ENCODE assay signal across 8 cellular contexts in the genomic region with DNA sequence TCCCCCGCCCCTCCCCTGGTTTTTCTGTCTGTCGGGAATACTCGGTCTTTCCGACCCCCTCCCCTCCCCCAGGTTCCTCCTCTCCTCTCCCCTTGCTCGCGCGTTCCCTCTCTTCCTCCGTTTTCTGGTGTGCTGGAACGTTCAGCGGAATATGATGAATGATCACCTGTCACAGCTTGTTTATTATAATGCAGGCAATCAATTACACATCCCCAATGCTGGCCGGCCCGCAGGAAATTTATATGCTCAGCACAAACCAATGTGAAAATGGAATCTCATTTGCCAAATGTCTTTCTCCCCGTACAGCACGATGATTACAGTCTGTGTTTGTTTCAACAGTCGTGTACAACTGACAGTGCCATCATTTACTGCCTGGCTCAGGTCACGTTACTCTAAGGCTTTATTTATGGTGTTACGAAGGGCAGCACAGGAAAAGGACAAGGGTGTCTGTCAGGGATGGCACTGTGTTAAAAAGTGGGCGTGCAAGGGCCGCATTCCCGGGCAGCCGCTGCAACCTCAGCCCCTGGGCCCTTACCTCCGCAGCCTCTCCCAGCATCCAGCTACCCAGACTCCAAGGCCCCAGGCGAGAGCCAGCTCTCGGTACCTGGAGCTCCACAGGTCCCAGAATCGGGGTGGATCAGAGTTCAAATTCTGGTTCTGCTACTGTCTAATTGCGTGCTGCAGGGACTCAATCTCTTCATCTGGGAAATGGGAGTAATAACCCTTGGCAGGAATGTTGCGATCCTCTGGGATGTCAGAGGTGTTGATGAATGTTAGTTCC. TPM values are rescaled to one million over a fixed set of nuclear protein-coding genes. Genes with fewer than 3 reads are reported as not detected.
A peak's percentile ranks its signal among the peaks of the same experiment; 100 is the strongest.
DNase-seq lines count a peak whose midpoint lies in the region; TF ChIP-seq lines count a peak whose summit lies in the region.

No MANE protein-coding gene starts in this region.

- peaks cover 0 to 9% of the 10 kb centered on the region in 2 donors for H3K4me1 ChIP-seq in breast epithelium
- peaks cover 6 to 40% (median 31%) of the 10 kb centered on the region in 4 donors for H3K4me1 ChIP-seq in tibial artery

- no peaks in the 10 kb centered on the region for H3K27me3 ChIP-seq in breast epithelium
- H3K27me3 ChIP-seq in tibial artery, result no peaks in the 10 kb centered on the region

- intact Hi-C loops in breast epithelium (cut with DNase I; ENCODE audit: low total_unique reads), result no loop called here
- intact Hi-C loops in lower leg skin (cut with DNase I; ENCODE audit: low total_unique reads), result no loop called here
- intact Hi-C loops in tibial artery (cut with DNase I; ENCODE audit: low total_unique reads), result loop anchor here (5.0 kb wide), 1 partner anchor 102 kb away; no protein-coding TSS in a partner anchor

- in situ Hi-C loops in Caki2 (cut with HindIII; ENCODE audit: low pct_unique_long_range_greater_than_20kb, low sequenced_read_pairs), result no loop called here

- TF ChIP-seq CTCF in breast epithelium (IDR thresholded peaks at IDR 0.05) (no peak), lower leg skin (IDR thresholded peaks at IDR 0.05) (no peak), tibial artery (IDR thresholded peaks at IDR 0.05) (no peak)

- no peaks in the 10 kb centered on the region for H3K9me3 ChIP-seq in breast epithelium
- H3K9me3 ChIP-seq in tibial artery, result no peaks in the 10 kb centered on the region

- TF ChIP-seq POLR2A in breast epithelium (IDR thresholded peaks at IDR 0.05), result no peak
- no peak for TF ChIP-seq POLR2A in lower leg skin (IDR thresholded peaks at IDR 0.05)

- DNase-seq in Caki2 (ENCODE audit: low read depth) (peak; percentile 61), NCI-H1105 (lab: John Stamatoyannopoulos, UW) (peak; percentile 36), breast epithelium (ENCODE audit: low spot score in 2 of 2) (peak in 1 of 2 donors; percentile 33), lower leg skin (ENCODE audit: low spot score in 2 of 2) (peak in 1 of 2 donors; percentile 86), tibial artery (no peak), kidney glomerular epithelial cell (lab: John Stamatoyannopoulos, UW) (no peak), germinal center (ENCODE audit: low spot score) (no peak)
- no peak for DNase-seq in stimulated activated naive CD4-positive, alpha-beta T cell treated with Interleukin-2 at 50 U/mL for 16 hours (lab: John Stamatoyannopoulos, UW)

- no peaks in the 10 kb centered on the region for H3K36me3 ChIP-seq in breast epithelium
- no peaks in the 10 kb centered on the region for H3K36me3 ChIP-seq in tibial artery

- H3K4me3 ChIP-seq in breast epithelium (peak overlapping the region; percentile 51 to 66 (median 63)), lower leg skin (ENCODE audit: low read depth, poor library complexity, severe bottlenecking) (peak overlapping the region; percentile 19), tibial artery (peak overlapping the region; percentile 55 to 57)

- H3K27ac ChIP-seq in breast epithelium, result peak overlapping the region; percentile 89 to 90
- H3K27ac ChIP-seq in tibial artery, result peak overlapping the region; percentile 62 to 63

- WGBS in lower leg skin, 2 donors, result 15 to 20% methylated on average over 27 of the region's 27 CpGs

RNA-seq across cellular contexts. Expression of a gene that starts 24.6 kb away (rescaled TPM):
- total RNA-seq in Caki2 (2014; rRNA removed; shearing (Covaris generic); ENCODE audit: low replicate concordance), result 2.7 TPM in 1 of 2 replicates, not detected in the other
- total RNA-seq in breast epithelium (1 to 10 TPM in 2 of 3 donors, under 1 TPM in 1; 0.98 to 8.5 (median 1.1) TPM), lower leg skin (1 to 10 TPM in 3 of 4 donors, not detected in 1; 2.1 to 2.5 (median 2.3) TPM)

Comparison
In these comparisons a context has a peak if more than half of its experiments do, and no peak if none do; other contexts are left out.
1. DNase-seq: peak in Caki2 (single experiment) and NCI-H1105 (single experiment); none in tibial artery (0 of 2), kidney glomerular epithelial cell (single experiment), germinal center (single experiment) and stimulated activated naive CD4-positive, alpha-beta T cell treated with Interleukin-2 at 50 U/mL for 16 hours (single experiment).
2. Peak in every context shown above with its lines, with median percentiles within 50 percentile points of each other: H3K4me3 ChIP-seq.